ENCODE assay signal across 8 cellular contexts in the genomic region with DNA sequence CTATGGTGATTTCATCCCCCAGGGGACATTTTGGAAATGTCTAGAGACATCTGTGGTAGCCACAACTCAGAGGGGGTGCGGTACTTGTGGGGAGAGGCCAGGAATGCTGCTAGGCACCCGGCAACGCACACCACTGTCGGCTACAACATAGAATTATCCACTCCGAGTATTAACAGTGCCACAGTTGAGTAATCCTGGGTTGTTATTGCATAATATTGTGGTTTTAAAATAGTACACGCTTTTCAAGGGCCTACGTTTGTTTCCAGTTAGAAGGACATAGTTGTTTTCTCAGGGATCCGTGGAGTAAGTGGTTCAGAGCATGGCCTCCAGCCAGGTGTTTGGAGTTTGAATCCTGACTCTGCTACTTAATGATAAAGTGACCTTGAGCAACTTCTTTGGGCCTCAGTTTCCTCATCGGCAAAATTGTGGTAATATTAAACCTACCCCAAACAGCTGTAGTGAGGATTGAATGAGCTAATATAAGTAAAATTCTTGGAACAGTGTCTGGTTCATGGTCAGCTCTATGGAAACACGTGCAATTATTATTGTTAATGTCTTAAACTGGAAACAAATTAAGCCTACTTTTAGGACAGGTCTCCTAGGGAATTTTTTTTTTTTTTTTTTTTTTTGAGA. TPM values are rescaled to one million over a fixed set of nuclear protein-coding genes. Genes with fewer than 3 reads are reported as not detected.
DNase-seq lines count a peak whose midpoint lies in the region; ATAC-seq and TF ChIP-seq lines count a peak whose summit lies in the region.

No MANE protein-coding gene starts in this region.

- H3K4me1 Mint-ChIP-seq in CD14-positive monocyte, result peaks cover 34% of the 10 kb centered on the region
- peaks cover 4% of the 10 kb centered on the region for H3K4me1 Mint-ChIP-seq in activated T-cell treated with anti-CD3 and anti-CD28 coated beads, Interleukin-2, amount 50 U/mL, for 4 hours (ENCODE audit: low read depth)

- TF ChIP-seq CTCF in CD14-positive monocyte (IDR thresholded peaks at IDR 0.05) (no peak), right atrium auricular region (IDR thresholded peaks at IDR 0.05) (no peak)

- peak overlapping the region; percentile 40 to 62 for H3K27ac ChIP-seq in right atrium auricular region
- peak overlapping the region; percentile 38 for H3K27ac ChIP-seq in subcutaneous abdominal adipose tissue (ENCODE audit: low read depth, low read length)

- peak overlapping the region; percentile 67 to 76 for H3K4me3 Mint-ChIP-seq in CD14-positive monocyte
- H3K4me3 Mint-ChIP-seq in activated T-cell treated with anti-CD3 and anti-CD28 coated beads, Interleukin-2, amount 50 U/mL, for 4 hours, result no peak overlapping the region

- intact Hi-C loops in CD14-positive monocyte (cut with micrococcal nuclease), result no loop called here

- peaks cover 7 to 20% (median 14%) of the 10 kb centered on the region in 7 donors for H3K9me3 Mint-ChIP-seq in CD14-positive monocyte
- peaks cover 18% of the 10 kb centered on the region for H3K9me3 Mint-ChIP-seq in activated T-cell treated with anti-CD3 and anti-CD28 coated beads, Interleukin-2, amount 50 U/mL, for 4 hours

- H3K36me3 ChIP-seq in right atrium auricular region (no peaks in the 10 kb centered on the region), subcutaneous abdominal adipose tissue (ENCODE audit: control insufficient read depth in 5 of 5, insufficient read depth in 5 of 5, low read length in 5 of 5) (no peaks in the 10 kb centered on the region)

- ATAC-seq in activated T-cell treated with anti-CD3 and anti-CD28 coated beads, Interleukin-2, amount 50 U/mL, for 4 hours, result no peak

- H3K27me3 ChIP-seq in right atrium auricular region, result no peaks in the 10 kb centered on the region
- H3K27me3 ChIP-seq in subcutaneous abdominal adipose tissue (ENCODE audit: control insufficient read depth in 5 of 5, insufficient read depth in 4 of 5, low read length in 5 of 5), result no peaks in the 10 kb centered on the region

- DNase-seq in CD14-positive monocyte (ENCODE audit: low spot score) (no peak), HPDE6-E6E7 (ENCODE audit: extremely low spot score) (peak; percentile 49), SW480 (ENCODE audit: low spot score) (peak; percentile 96), right atrium auricular region (ENCODE audit: low spot score) (peak; percentile 90), NCI-H187 treated with DMSO at 0.1 percent for 48 hours (lab: John Stamatoyannopoulos, UW) (no peak)
- no peak for DNase-seq in activated T-cell treated with anti-CD3 and anti-CD28 coated beads, Interleukin-2, amount 50 U/mL, for 4 hours
- DNase-seq in stimulated activated CD8-positive, alpha-beta memory T cell treated with anti-CD3 and anti-CD28 coated beads, Interleukin-4, amount 100 ng/mL, for 48 hours, result no peak

- H3K4me1 ChIP-seq in right atrium auricular region (peaks cover 0 to 10% of the 10 kb centered on the region in 2 donors), subcutaneous abdominal adipose tissue (ENCODE audit: control insufficient read depth in 5 of 5, insufficient read depth in 5 of 5, low read length in 5 of 5) (peaks cover 2 to 14% (median 10%) of the 10 kb centered on the region in 5 donors)

- peak overlapping the region; percentile 72 to 93 (median 86) for H3K27ac Mint-ChIP-seq in CD14-positive monocyte

- H3K27me3 Mint-ChIP-seq in CD14-positive monocyte (ENCODE audit: low read depth in 3 of 3), result peaks cover 4 to 6% (median 5%) of the 10 kb centered on the region in 3 donors
- peaks cover 24% of the 10 kb centered on the region for H3K27me3 Mint-ChIP-seq in activated T-cell treated with anti-CD3 and anti-CD28 coated beads, Interleukin-2, amount 50 U/mL, for 4 hours (ENCODE audit: low read depth)

- H3K9ac ChIP-seq in subcutaneous abdominal adipose tissue (ENCODE audit: low read length in 5 of 5), result no peak overlapping the region

- no peak overlapping the region for H3K4me3 ChIP-seq in right atrium auricular region
- H3K4me3 ChIP-seq in subcutaneous abdominal adipose tissue (ENCODE audit: low read depth in 1 of 5, low read length in 5 of 5), result peak overlapping the region in 2 of 5 donors; percentile 16 to 22

- H3K9me3 ChIP-seq in right atrium auricular region (peaks cover 0 to 12% of the 10 kb centered on the region in 2 donors), subcutaneous abdominal adipose tissue (ENCODE audit: control insufficient read depth in 5 of 5, low read length in 5 of 5) (peaks cover 0 to 10% (median 0%) of the 10 kb centered on the region in 5 donors)

- peaks cover 26 to 31% of the 10 kb centered on the region in 2 donors for H3K36me3 Mint-ChIP-seq in CD14-positive monocyte
- H3K36me3 Mint-ChIP-seq in activated T-cell treated with anti-CD3 and anti-CD28 coated beads, Interleukin-2, amount 50 U/mL, for 4 hours (ENCODE audit: insufficient read depth), result no peaks in the 10 kb centered on the region

RNA-seq across cellular contexts. Expression of a gene that starts 24.5 kb away (rescaled TPM):
- 100 to 1,000 TPM; 214 to 218 TPM for polyA plus RNA-seq in CD14-positive monocyte
- 10 to 100 TPM; 17.2 to 23.4 TPM for total RNA-seq in right atrium auricular region
- under 1 TPM; 0.14 to 0.26 (median 0.15) TPM for total RNA-seq in activated T-cell treated with anti-CD3 and anti-CD28 coated beads, Interleukin-2, amount 50 U/mL, for 4 hours

RNA-seq across cellular contexts. Expression of a gene that starts 25.1 kb away (rescaled TPM):
- polyA plus RNA-seq in CD14-positive monocyte, result not detected
- total RNA-seq in right atrium auricular region, result under 1 TPM in 1 of 2 donors, not detected in 1; 0.19 TPM
- total RNA-seq in activated T-cell treated with anti-CD3 and anti-CD28 coated beads, Interleukin-2, amount 50 U/mL, for 4 hours, result not detected

RNA-seq across cellular contexts. Expression of a gene that starts 53.1 kb away (rescaled TPM):
- under 1 TPM; 0.27 to 0.37 TPM for polyA plus RNA-seq in CD14-positive monocyte
- 1 to 10 TPM; 1.8 to 2.4 TPM for total RNA-seq in right atrium auricular region
- total RNA-seq in activated T-cell treated with anti-CD3 and anti-CD28 coated beads, Interleukin-2, amount 50 U/mL, for 4 hours, result under 1 TPM in 1 of 3 donors, not detected in 2; 0.11 TPM

Comparison
In these comparisons a context has a peak if more than half of its experiments do, and no peak if none do; other contexts are left out.
1. DNase-seq: peak in HPDE6-E6E7 (single experiment), SW480 (single experiment) and right atrium auricular region (single experiment); none in CD14-positive monocyte (single experiment), NCI-H187 treated with DMSO at 0.1 percent for 48 hours (single experiment), activated T-cell treated with anti-CD3 and anti-CD28 coated beads, Interleukin-2, amount 50 U/mL, for 4 hours (single experiment) and stimulated activated CD8-positive, alpha-beta memory T cell treated with anti-CD3 and anti-CD28 coated beads, Interleukin-4, amount 100 ng/mL, for 48 hours (single experiment).
2. RNA of a gene that starts 24.5 kb away (total RNA-seq): 17.2 to 23.4 TPM in right atrium auricular region; 0.14 to 0.26 TPM in activated T-cell treated with anti-CD3 and anti-CD28 coated beads, Interleukin-2, amount 50 U/mL, for 4 hours; every median in the first group is over 10 times any median in the second.